In genomic region chr15:90664650-90665287, GRCh38 we compare ENCODE assay signal across 8 cellular contexts. TPM values are rescaled to one million over a fixed set of nuclear protein-coding genes. Genes with fewer than 3 reads are reported as not detected.
DNase-seq lines count a peak whose midpoint lies in the region; ATAC-seq and TF ChIP-seq lines count a peak whose summit lies in the region.

No MANE protein-coding gene starts in this region.

- no peaks in the 10 kb centered on the region for H3K9me3 ChIP-seq in uterus

- H3K4me3 ChIP-seq in lower leg skin (ENCODE audit: low read depth, poor library complexity, severe bottlenecking) (peak overlapping the region; percentile 68), uterus (peak overlapping the region; percentile 59 to 61)

- no peaks in the 10 kb centered on the region for H3K4me1 ChIP-seq in uterus

- intact Hi-C loops in lower leg skin (cut with DNase I; ENCODE audit: low total_unique reads): no loop called here
- intact Hi-C loops in uterus (cut with DNase I; ENCODE audit: low total_unique reads): no loop called here

- H3K27ac ChIP-seq in uterus: peak overlapping the region; percentile 85

- TF ChIP-seq POLR2A in lower leg skin (IDR thresholded peaks at IDR 0.05) (no peak), uterus (IDR thresholded peaks at IDR 0.05) (no peak)

- DNase-seq in AG08396 (ENCODE audit: low spot score): peak; percentile 72
- peak; percentile 28 for DNase-seq in LHCN-M2 (ENCODE audit: low read depth)
- peak; percentile 58 for DNase-seq in cerebellum (ENCODE audit: low spot score)
- peak in 1 of 2 donors; percentile 90 for DNase-seq in lower leg skin (ENCODE audit: low spot score in 2 of 2)
- peak; percentile 39 to 55 for DNase-seq in uterus
- DNase-seq in T-helper 9 cell: no peak
- DNase-seq in GDM1 (lab: John Stamatoyannopoulos, UW): no peak

- ATAC-seq in GM19035 (IDR thresholded peaks at IDR 0.05; ENCODE audit: unreplicated experiment): peak; percentile 15

- no peaks in the 10 kb centered on the region for H3K36me3 ChIP-seq in uterus

- TF ChIP-seq CTCF in lower leg skin (IDR thresholded peaks at IDR 0.05): no peak
- TF ChIP-seq CTCF in uterus (IDR thresholded peaks at IDR 0.05): no peak

- WGBS in lower leg skin, 2 donors: 32 to 39% methylated on average over 17 to 28 of the region's 28 CpGs

- H3K27me3 ChIP-seq in uterus: no peaks in the 10 kb centered on the region

RNA-seq across cellular contexts. Expression of gene BLM, which starts 52.4 kb away (rescaled TPM):
- total RNA-seq in LHCN-M2 (2014; rRNA removed) (13.1 and 14.9 TPM in 2 replicates), cerebellum (5.6 TPM), lower leg skin (1 to 10 TPM in 1 of 4 donors, under 1 TPM in 3; 0.30 to 2.0 (median 0.45) TPM), uterus (1 to 10 TPM in 1 of 4 donors, under 1 TPM in 3; 0.29 to 5.0 (median 0.48) TPM)
- polyA plus RNA-seq in LHCN-M2 (2012): 3.1 TPM

Comparison
In these comparisons a context has a peak if more than half of its experiments do, and no peak if none do; other contexts are left out.
1. DNase-seq: peak in AG08396 (single experiment), LHCN-M2 (single experiment), cerebellum (single experiment) and uterus (2 of 2); none in T-helper 9 cell (single experiment) and GDM1 (single experiment).